In genomic region chr2:25078171-25079049, GRCh38 we compare ENCODE assay signal across 1 cellular context.
TF ChIP-seq lines count a peak whose summit lies in the region.

No MANE protein-coding gene starts in this region.

TF ChIP-seq in A549, 52 proteins besides CTCF, POLR2A, EP300 and RAD21 (continued from another document):
- TF ChIP-seq JUNB (IDR thresholded peaks at IDR 0.05) = peak; percentile 79
